ENCODE assay signal across 2 cellular contexts in the genomic region with DNA sequence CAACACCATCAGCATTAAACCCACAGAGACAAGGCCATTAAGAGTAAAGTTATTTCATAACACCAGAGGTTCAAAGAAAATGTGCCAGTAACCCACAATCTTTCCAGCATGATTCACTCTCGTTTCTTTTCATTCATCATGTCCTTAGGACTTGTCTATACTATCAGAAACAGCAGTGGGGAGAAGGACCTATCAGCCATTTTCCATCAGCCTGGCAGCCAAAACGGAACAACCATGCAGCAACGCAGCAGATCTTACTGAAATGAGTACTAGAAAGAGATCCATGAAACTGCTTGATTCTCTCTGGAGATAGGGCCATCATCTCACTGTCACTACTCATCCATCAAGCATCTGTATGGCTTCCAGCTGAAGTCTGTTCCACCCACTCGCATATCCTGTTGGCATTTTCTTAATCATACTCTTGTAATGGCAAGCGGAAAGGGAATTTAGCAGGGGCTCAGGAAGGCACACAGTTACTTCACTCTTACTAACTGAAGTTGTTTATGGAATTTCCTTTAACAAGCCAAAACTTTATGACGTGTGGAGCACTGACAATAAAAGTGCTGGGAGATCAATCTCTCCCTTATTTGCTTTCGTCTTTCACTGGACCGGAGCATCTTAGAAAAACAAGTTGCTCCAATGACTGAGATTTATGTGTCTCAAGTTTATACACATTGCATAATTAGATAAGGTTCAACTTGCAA.
A peak's percentile ranks its signal among the peaks of the same experiment; 100 is the strongest.
TF ChIP-seq lines count a peak whose summit lies in the region.

No MANE protein-coding gene starts in this region.

TF ChIP-seq in IMR-90, 13 proteins besides CTCF, POLR2A, EP300 and RAD21:
- TF ChIP-seq RCOR1 (IDR thresholded peaks at IDR 0.05; ENCODE audit: insufficient replicate concordance, low read length) (peak; percentile 40), BHLHE40 (IDR thresholded peaks at IDR 0.05; ENCODE audit: low read depth, low read length) (no peak), CEBPB (IDR thresholded peaks at IDR 0.05; ENCODE audit: low read depth, low read length) (peak; percentile 59; the same call in 1 of the 2 replicates)
- TF ChIP-seq, protein P1, sequence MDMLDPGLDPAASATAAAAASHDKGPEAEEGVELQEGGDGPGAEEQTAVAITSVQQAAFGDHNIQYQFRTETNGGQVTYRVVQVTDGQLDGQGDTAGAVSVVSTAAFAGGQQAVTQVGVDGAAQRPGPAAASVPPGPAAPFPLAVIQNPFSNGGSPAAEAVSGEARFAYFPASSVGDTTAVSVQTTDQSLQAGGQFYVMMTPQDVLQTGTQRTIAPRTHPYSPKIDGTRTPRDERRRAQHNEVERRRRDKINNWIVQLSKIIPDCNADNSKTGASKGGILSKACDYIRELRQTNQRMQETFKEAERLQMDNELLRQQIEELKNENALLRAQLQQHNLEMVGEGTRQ (IDR thresholded peaks at IDR 0.05; ENCODE audit: low read depth, low read length), result no peak
TF ChIP-seq in IMR-90: peak in this region for 2.

TF ChIP-seq in endothelial cell of umbilical vein, 7 proteins besides CTCF, POLR2A, EP300 and RAD21:
- TF ChIP-seq, protein P2, sequence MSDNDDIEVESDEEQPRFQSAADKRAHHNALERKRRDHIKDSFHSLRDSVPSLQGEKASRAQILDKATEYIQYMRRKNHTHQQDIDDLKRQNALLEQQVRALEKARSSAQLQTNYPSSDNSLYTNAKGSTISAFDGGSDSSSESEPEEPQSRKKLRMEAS (IDR thresholded peaks at IDR 0.05; ENCODE audit: insufficient read depth, insufficient read length), result no peak
- TF ChIP-seq MYC (IDR thresholded peaks at IDR 0.05; ENCODE audit: low read depth, low read length), result no peak
- TF ChIP-seq JUN (IDR thresholded peaks at IDR 0.05; ENCODE audit: borderline replicate concordance, insufficient read depth, insufficient read length, low read depth), result peak; percentile 11
- peak; percentile 85 for TF ChIP-seq GATA2 (IDR thresholded peaks at IDR 0.05; ENCODE audit: insufficient read depth, insufficient read length, low read depth, low read length)
- no peak for TF ChIP-seq EZH2 (IDR thresholded peaks at IDR 0.05; ENCODE audit: borderline replicate concordance, low read depth, low read length, severe bottlenecking)
- TF ChIP-seq POLR2AphosphoS5 (IDR thresholded peaks at IDR 0.05; ENCODE audit: insufficient read depth, low read depth, low read length), result peak; percentile 75
- peak; percentile 70 for TF ChIP-seq FOS (IDR thresholded peaks at IDR 0.05; ENCODE audit: borderline replicate concordance, insufficient read depth, low read length)
